ENCODE assay signal across 13 cellular contexts in the genomic region with DNA sequence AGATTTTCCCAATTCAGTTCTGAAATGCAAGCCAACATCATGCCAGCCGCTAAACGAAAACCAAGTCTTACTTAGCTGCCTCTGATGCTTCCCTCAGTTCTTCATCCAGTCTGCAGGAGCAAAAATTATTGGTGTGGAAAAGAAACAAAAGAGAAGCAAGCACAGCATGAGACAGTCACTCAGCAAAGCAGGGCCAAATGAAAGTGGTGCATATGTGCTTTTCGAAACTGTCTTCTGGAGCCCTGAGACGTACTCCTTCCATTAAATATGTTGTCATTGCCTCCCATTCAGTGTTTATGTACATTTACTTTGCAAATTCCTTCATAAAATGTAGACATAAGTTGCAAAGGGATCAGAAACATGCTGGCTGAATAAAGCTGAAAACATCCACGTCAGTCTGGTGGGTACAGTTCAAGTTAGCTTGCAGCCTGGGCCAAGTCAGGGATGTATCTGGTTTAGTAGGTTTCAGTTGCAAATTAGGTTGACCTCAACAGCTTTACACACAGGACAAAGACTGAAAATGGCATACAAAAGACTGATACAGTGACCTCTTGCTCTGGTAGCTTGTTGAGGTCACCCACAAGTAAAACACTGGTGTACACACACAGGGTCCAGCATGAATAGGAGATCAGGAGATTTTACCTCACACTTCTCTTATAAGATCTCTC.
DNase-seq lines count a peak whose midpoint lies in the region; ATAC-seq, FAIRE-seq and TF ChIP-seq lines count a peak whose summit lies in the region.
"Had no signal": no experiment of that assay in that cellular context is flagged by ENCODE, and none has a peak within 500 bp of the region (broad histone marks: within the 10 kb centered on the region; RNA-seq: fewer than 3 reads in every experiment).

No MANE protein-coding gene starts in this region.

- FAIRE-seq in H54 (lab: Jason Lieb, UNC), result peak; percentile 15

- 93 to 96% methylated on average over 5 of the region's 5 CpGs for WGBS in GM23248 (ENCODE audit: low coverage in 1 of 2, low lambda C conversion rate in 2 of 2, missing lambda C conversion rate in 2 of 2), 2 experiments

- H2AFZ ChIP-seq in GM23248, result no peak overlapping the region

- no peaks in the 10 kb centered on the region for H3K79me2 ChIP-seq in GM23248 (ENCODE audit: insufficient read depth)

- intact Hi-C loops in left ventricle myocardium superior (cut with micrococcal nuclease), result no loop called here

- no peaks in the 10 kb centered on the region for H3K27me3 ChIP-seq in GM23248 (replicated peaks; ENCODE audit: insufficient read depth)

- no peaks in the 10 kb centered on the region for H3K9me3 ChIP-seq in GM23248 (ENCODE audit: low read depth)

- in situ Hi-C loops in GM23248 (cut with MboI), result no loop called here

- H3K36me3 ChIP-seq in GM23248 (ENCODE audit: low read depth), result no peaks in the 10 kb centered on the region

- ATAC-seq in GM18909 (IDR thresholded peaks at IDR 0.05; ENCODE audit: poor library complexity, unreplicated experiment), result peak; percentile 98
- peak; percentile 92 for ATAC-seq in HG03378 (IDR thresholded peaks at IDR 0.05; ENCODE audit: unreplicated experiment)
- ATAC-seq in left ventricle myocardium superior, result no peak

- DNase-seq in H54 (ENCODE audit: insufficient read length, low spot score) (no peak), retina (peak; percentile 31), globus pallidus (ENCODE audit: low spot score) (no peak), left ventricle myocardium superior (no peak), GM23248 (no peak), D341Med (ENCODE audit: low spot score) (no peak)
- DNase-seq: activated CD4-positive, alpha-beta T cell treated with anti-CD3 and anti-CD28 coated beads for 1 hour; activated naive CD4-positive, alpha-beta T cell treated with anti-CD3 and anti-CD28 coated beads for 36 hours; DND-41; naive B cell; NCI-H187 treated with DMSO at 0.1 percent for 48 hours had no signal

- H3K9ac ChIP-seq in GM23248, result no peak overlapping the region

- TF ChIP-seq POLR2A in H54 (IDR thresholded peaks at IDR 0.05; ENCODE audit: low read depth, low read length), result no peak

- no peak overlapping the region for H3K4me2 ChIP-seq in GM23248 (ENCODE audit: unreplicated experiment)

- H3K9me2 ChIP-seq in GM23248 (ENCODE audit: insufficient read depth), result no peaks in the 10 kb centered on the region

- no peak overlapping the region for H3K4me3 ChIP-seq in GM23248

- H3K4me1 ChIP-seq in GM23248 (ENCODE audit: insufficient read depth), result peaks cover 12% of the 10 kb centered on the region

- H3K27ac ChIP-seq in GM23248, result no peak overlapping the region

- H3F3A ChIP-seq in GM23248 (ENCODE audit: insufficient read depth), result peaks cover under 1% of the 10 kb centered on the region; the same call in 1 of the 2 replicates

- H4K20me1 ChIP-seq in GM23248 (ENCODE audit: insufficient read depth), result no peaks in the 10 kb centered on the region
